15 cellular contexts compared by ENCODE assay signal in the genomic region with DNA sequence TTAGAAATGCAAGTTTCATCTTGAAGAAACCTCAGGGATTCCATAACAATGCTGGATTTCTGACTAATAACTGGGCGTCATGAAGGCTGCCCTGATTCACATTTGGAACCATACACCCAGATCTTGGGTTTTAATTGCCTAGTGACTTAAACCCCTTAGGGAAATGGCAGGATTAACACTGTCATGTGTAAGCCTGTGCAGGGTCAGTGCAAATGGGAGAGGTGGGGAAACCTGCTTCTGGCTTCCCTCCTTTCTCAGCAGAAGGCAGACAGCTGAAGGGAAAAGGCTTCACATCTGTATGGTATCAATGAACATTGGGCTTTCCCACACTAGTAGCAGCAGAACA.
"Had no signal": no experiment of that assay in that cellular context is flagged by ENCODE, and none has a peak within 500 bp of the region (broad histone marks: within the 10 kb centered on the region; RNA-seq: fewer than 3 reads in every experiment).

No MANE protein-coding gene starts in this region.

- H3K36me3 ChIP-seq: esophagus squamous epithelium, left lung, transverse colon had no signal

- DNase-seq: activated CD4-positive, alpha-beta memory T cell treated with anti-CD3 and anti-CD28 coated beads for 36 hours; activated CD4-positive, alpha-beta T cell treated with anti-CD3 and anti-CD28 coated beads for 1 hour; activated CD8-positive, alpha-beta memory T cell treated with anti-CD3 and anti-CD28 coated beads, Interleukin-2, amount 10 ng/mL, durations not matched to agents 7 days and 5 days; activated naive CD4-positive, alpha-beta T cell treated with anti-CD3 and anti-CD28 coated beads, Interleukin-2, amount 10 ng/mL, durations not matched to agents 7 days and 5 days; activated T-cell treated with anti-CD3 and anti-CD28 coated beads, Interleukin-2, amount 50 U/mL, for 1 hour; esophagus squamous epithelium; hippocampal formation; kidney; left lung; naive thymus-derived CD4-positive, alpha-beta T cell; stimulated activated CD4-positive, alpha-beta T cell treated with anti-CD3 and anti-CD28 coated beads, Interleukin-15, amount 100 ng/mL, for 24 hours; stimulated activated CD4-positive, alpha-beta T cell treated with anti-CD3 and anti-CD28 coated beads, Interleukin-4, amount 100 ng/mL, for 24 hours; stimulated activated naive CD4-positive, alpha-beta T cell treated with Interleukin-2 at 50 U/mL for 16 hours; transverse colon had no signal

- H3K9ac ChIP-seq: parathyroid adenoma had no signal

- H3K9me3 ChIP-seq: transverse colon had no signal

- H3K79me2 ChIP-seq: parathyroid adenoma had no signal

- H3K27me3 ChIP-seq: esophagus squamous epithelium, left lung, transverse colon had no signal

- H3K4me3 ChIP-seq: esophagus squamous epithelium, left lung, transverse colon had no signal

- ATAC-seq: activated CD8-positive, alpha-beta memory T cell treated with anti-CD3 and anti-CD28 coated beads, Interleukin-2, amount 10 ng/mL, durations not matched to agents 7 days and 5 days; left lung; naive thymus-derived CD4-positive, alpha-beta T cell had no signal

- H2AFZ ChIP-seq: parathyroid adenoma had no signal

- H3K27ac ChIP-seq: esophagus squamous epithelium, left lung, parathyroid adenoma, transverse colon had no signal

- H3K4me1 ChIP-seq: esophagus squamous epithelium, left lung, parathyroid adenoma, transverse colon had no signal
